Comparison of ENCODE assay signal across 15 cellular contexts in genomic region chr19:4347521-4347920, GRCh38. TPM values are rescaled to one million over a fixed set of nuclear protein-coding genes. Genes with fewer than 3 reads are reported as not detected.
A peak's percentile ranks its signal among the peaks of the same experiment; 100 is the strongest.
DNase-seq lines count a peak whose midpoint lies in the region; ATAC-seq and TF ChIP-seq lines count a peak whose summit lies in the region.
"Had no signal": no experiment of that assay in that cellular context is flagged by ENCODE, and none has a peak within 500 bp of the region (broad histone marks: within the 10 kb centered on the region; RNA-seq: fewer than 3 reads in every experiment).

No MANE protein-coding gene starts in this region.

- no peak for ATAC-seq in GM18502 (IDR thresholded peaks at IDR 0.05; ENCODE audit: poor library complexity, unreplicated experiment)

- H3K23ac ChIP-seq in mesenchymal stem cell (ENCODE audit: low read length in 2 of 2): no peak overlapping the region

- H3K27ac ChIP-seq in mesenchymal stem cell (ENCODE audit: low read length, poor library complexity, severe bottlenecking) (no peak overlapping the region), osteoblast (ENCODE audit: low read depth, low read length) (no peak overlapping the region), prostate gland (no peak overlapping the region)
- H3K27ac ChIP-seq: BLaER1 treated with 17β-estradiol and CSF1 and Interleukin-3, amounts not matched to agents 10 nM and 100 nM had no signal

- no peak overlapping the region for H4K91ac ChIP-seq in mesenchymal stem cell (ENCODE audit: low read length)

- no peaks in the 10 kb centered on the region for H3K9me3 Mint-ChIP-seq in dendritic cell treated with granulocyte-macrophage colony-stimulating factor and Interleukin-4, amounts not matched to agents 40 ng/mL and 50 ng/mL, for 4 days
- H3K9me3 Mint-ChIP-seq: CD4-positive, alpha-beta memory T cell; H9 had no signal

- H3K79me2 ChIP-seq in osteoblast (ENCODE audit: insufficient read depth, low read length): no peaks in the 10 kb centered on the region

- no peak for TF ChIP-seq CTCF in osteoblast (IDR thresholded peaks at IDR 0.05; ENCODE audit: extremely low read depth, low read depth, low read length)
- TF ChIP-seq CTCF in prostate gland (IDR thresholded peaks at IDR 0.05): no peak

- peaks cover 12% of the 10 kb centered on the region for H3K79me1 ChIP-seq in mesenchymal stem cell (replicated peaks; ENCODE audit: low read length, poor library complexity, severe bottlenecking)

- no peak overlapping the region for H3K4ac ChIP-seq in mesenchymal stem cell (ENCODE audit: low read depth in 1 of 2, low read length in 2 of 2)

- H2BK120ac ChIP-seq in mesenchymal stem cell (ENCODE audit: low read depth, low read length): no peak overlapping the region

- H4K20me1 ChIP-seq in osteoblast (ENCODE audit: insufficient read depth, low read length): no peaks in the 10 kb centered on the region

- WGBS in mesenchymal stem cell: 10% methylated on average over 3 of the region's 6 CpGs
- 92% methylated on average over 6 of the region's 6 CpGs for WGBS in prostate gland

- H3K36me3 ChIP-seq in mesenchymal stem cell (ENCODE audit: control insufficient read depth in 1 of 2, insufficient read depth in 2 of 2, low read depth in 1 of 2, low read length in 2 of 2): peaks cover 4 to 17% of the 10 kb centered on the region in 2 experiments
- peaks cover 2% of the 10 kb centered on the region for H3K36me3 ChIP-seq in osteoblast (ENCODE audit: insufficient read depth, low read length)
- no peaks in the 10 kb centered on the region for H3K36me3 ChIP-seq in prostate gland

- H2BK15ac ChIP-seq in mesenchymal stem cell (ENCODE audit: low read depth, poor library complexity, severe bottlenecking): no peak overlapping the region

- H3K4me3 ChIP-seq in mesenchymal stem cell (ENCODE audit: insufficient read depth in 1 of 2, low read depth in 1 of 2, low read length in 2 of 2) (no peak overlapping the region), osteoblast (ENCODE audit: insufficient read depth, low read length) (no peak overlapping the region), prostate gland (no peak overlapping the region)
- H3K4me3 ChIP-seq: BLaER1 treated with 17β-estradiol and CSF1 and Interleukin-3, amounts not matched to agents 10 nM and 100 nM had no signal

- DNase-seq in CD1c-positive myeloid dendritic cell (ENCODE audit: extremely low spot score): peak; percentile 41
- DNase-seq in mesenchymal stem cell: peak; percentile 98
- DNase-seq in osteoblast (ENCODE audit: insufficient read length, low spot score, missing footprints): peak; percentile 13
- DNase-seq in prostate gland (ENCODE audit: low spot score): no peak
- no peak for DNase-seq in GDM1 (lab: John Stamatoyannopoulos, UW)
- DNase-seq: 8988T; CD4-positive, alpha-beta memory T cell; DMS79; GOT3; H9 had no signal

- no peak overlapping the region for H2BK5ac ChIP-seq in mesenchymal stem cell (ENCODE audit: low read depth, low read length, poor library complexity, severe bottlenecking)

- no peak overlapping the region for H3K9ac ChIP-seq in mesenchymal stem cell (ENCODE audit: low read length)
- H3K9ac ChIP-seq: BLaER1 treated with 17β-estradiol and CSF1 and Interleukin-3, amounts not matched to agents 10 nM and 100 nM had no signal

- no peak overlapping the region for H3K4me3 Mint-ChIP-seq in dendritic cell treated with granulocyte-macrophage colony-stimulating factor and Interleukin-4, amounts not matched to agents 40 ng/mL and 50 ng/mL, for 4 days
- H3K4me3 Mint-ChIP-seq: CD4-positive, alpha-beta memory T cell had no signal

- H2BK12ac ChIP-seq in mesenchymal stem cell (ENCODE audit: low read length in 2 of 2): no peak overlapping the region

- TF ChIP-seq POLR2A in prostate gland (IDR thresholded peaks at IDR 0.05): no peak

- no peak overlapping the region for H3K18ac ChIP-seq in mesenchymal stem cell (ENCODE audit: low read depth in 1 of 2, low read length in 2 of 2)

- H3K9me3 ChIP-seq in mesenchymal stem cell (ENCODE audit: control insufficient read depth, low read length) (no peaks in the 10 kb centered on the region), osteoblast (ENCODE audit: low read depth, low read length) (no peaks in the 10 kb centered on the region), prostate gland (no peaks in the 10 kb centered on the region)
- H3K9me3 ChIP-seq: BLaER1 treated with 17β-estradiol and CSF1 and Interleukin-3, amounts not matched to agents 10 nM and 100 nM had no signal

- intact Hi-C loops in dendritic cell treated with granulocyte-macrophage colony-stimulating factor and Interleukin-4, amounts not matched to agents 40 ng/mL and 50 ng/mL, for 4 days (cut with micrococcal nuclease): no loop called here
- intact Hi-C loops in prostate gland (cut with DNase I): no loop called here

- H3K27me3 ChIP-seq in mesenchymal stem cell (ENCODE audit: control insufficient read depth in 1 of 2, insufficient read depth in 1 of 2, low read length in 2 of 2) (no peaks in the 10 kb centered on the region), osteoblast (ENCODE audit: insufficient read depth, low read length) (no peaks in the 10 kb centered on the region), prostate gland (replicated peaks; ENCODE audit: insufficient read depth) (no peaks in the 10 kb centered on the region)
- H3K27me3 ChIP-seq: BLaER1 treated with 17β-estradiol and CSF1 and Interleukin-3, amounts not matched to agents 10 nM and 100 nM had no signal

- H3K27me3 Mint-ChIP-seq in dendritic cell treated with granulocyte-macrophage colony-stimulating factor and Interleukin-4, amounts not matched to agents 40 ng/mL and 50 ng/mL, for 4 days: no peaks in the 10 kb centered on the region
- H3K27me3 Mint-ChIP-seq: CD4-positive, alpha-beta memory T cell had no signal

- no peak overlapping the region for H4K8ac ChIP-seq in mesenchymal stem cell (ENCODE audit: low read length)

- H3K14ac ChIP-seq in mesenchymal stem cell (ENCODE audit: low read length in 2 of 2): no peak overlapping the region

- H2AFZ ChIP-seq in mesenchymal stem cell (ENCODE audit: low read depth, low read length): no peak overlapping the region
- H2AFZ ChIP-seq in osteoblast (ENCODE audit: low read length): no peak overlapping the region

- H3K4me1 ChIP-seq in mesenchymal stem cell (ENCODE audit: control insufficient read depth, insufficient read depth, low read depth, low read length) (peaks cover 7% of the 10 kb centered on the region), osteoblast (ENCODE audit: insufficient read depth, low read length) (peaks cover 9% of the 10 kb centered on the region), prostate gland (replicated peaks) (peaks cover 5% of the 10 kb centered on the region)

- H3K36me3 Mint-ChIP-seq in dendritic cell treated with granulocyte-macrophage colony-stimulating factor and Interleukin-4, amounts not matched to agents 40 ng/mL and 50 ng/mL, for 4 days (ENCODE audit: low read depth): peaks cover 78% of the 10 kb centered on the region

- peaks cover 22% of the 10 kb centered on the region for H3K4me1 Mint-ChIP-seq in dendritic cell treated with granulocyte-macrophage colony-stimulating factor and Interleukin-4, amounts not matched to agents 40 ng/mL and 50 ng/mL, for 4 days (ENCODE audit: low read depth)

- peak overlapping the region; percentile 52 for H3K27ac Mint-ChIP-seq in dendritic cell treated with granulocyte-macrophage colony-stimulating factor and Interleukin-4, amounts not matched to agents 40 ng/mL and 50 ng/mL, for 4 days
- H3K27ac Mint-ChIP-seq: CD4-positive, alpha-beta memory T cell; H9 had no signal

- no peak overlapping the region for H2AK5ac ChIP-seq in mesenchymal stem cell (ENCODE audit: low read length, severe bottlenecking)

- no peak overlapping the region for H3K4me2 ChIP-seq in mesenchymal stem cell (ENCODE audit: low read length, poor library complexity, severe bottlenecking)
- no peak overlapping the region for H3K4me2 ChIP-seq in osteoblast (ENCODE audit: insufficient read depth, low read length)
- H3K4me2 ChIP-seq: BLaER1 treated with 17β-estradiol and CSF1 and Interleukin-3, amounts not matched to agents 10 nM and 100 nM had no signal

RNA-seq across cellular contexts. Expression of gene MPND, which starts 4.2 kb away (rescaled TPM):
- polyA plus RNA-seq in mesenchymal stem cell (2013, experiment 1 of 2): 6.9 TPM
- polyA plus RNA-seq in mesenchymal stem cell (2013, experiment 2 of 2): 6.1 TPM
- 6.8 and 6.9 TPM in 2 replicates for total RNA-seq in osteoblast
- 10 to 100 TPM; 12.5 to 18.2 TPM for total RNA-seq in prostate gland

RNA-seq across cellular contexts. Expression of gene STAP2, which starts 8.9 kb away (rescaled TPM):
- polyA plus RNA-seq in mesenchymal stem cell (2013, experiment 1 of 2): 2.0 TPM
- 2.5 TPM for polyA plus RNA-seq in mesenchymal stem cell (2013, experiment 2 of 2)
- total RNA-seq in osteoblast (2.4 and 2.5 TPM in 2 replicates), prostate gland (100 to 1,000 TPM in 1 of 2 donors, 10 to 100 TPM in 1; 47.9 to 107 TPM)

RNA-seq across cellular contexts. Expression of gene FSD1, which starts 43.1 kb away (rescaled TPM):
- 3.4 TPM for polyA plus RNA-seq in mesenchymal stem cell (2013, experiment 1 of 2)
- polyA plus RNA-seq in mesenchymal stem cell (2013, experiment 2 of 2): 2.6 TPM
- total RNA-seq in osteoblast (0.29 and 1.1 TPM in 2 replicates), prostate gland (1 to 10 TPM in 1 of 2 donors, not detected in 1; 6.4 TPM)

RNA-seq across cellular contexts. Expression of gene TMIGD2, which starts 45.3 kb away (rescaled TPM):
- polyA plus RNA-seq in mesenchymal stem cell (2013, experiment 1 of 2): 0.08 TPM
- polyA plus RNA-seq in mesenchymal stem cell (2013, experiment 2 of 2): 0.16 TPM
- total RNA-seq in osteoblast: not detected in 2 replicates
- total RNA-seq in prostate gland: not detected
- total RNA-seq: G401, HT-29 had no signal

RNA-seq across cellular contexts. Expression of gene SH3GL1, which starts 52.8 kb away (rescaled TPM):
- 108 TPM for polyA plus RNA-seq in mesenchymal stem cell (2013, experiment 1 of 2)
- polyA plus RNA-seq in mesenchymal stem cell (2013, experiment 2 of 2): 106 TPM
- total RNA-seq in osteoblast (83.2 and 84.9 TPM in 2 replicates), prostate gland (10 to 100 TPM; 35.4 to 54.7 TPM)

Comparison
In these comparisons a context has a peak if more than half of its experiments do, and no peak if none do; other contexts are left out.
1. DNase-seq: peak in CD1c-positive myeloid dendritic cell (single experiment), mesenchymal stem cell (single experiment) and osteoblast (single experiment); none in prostate gland (single experiment) and GDM1 (single experiment).
2. RNA of gene STAP2, which starts 8.9 kb away (total RNA-seq): 47.9 to 107 TPM in prostate gland; 2.4 to 2.5 TPM in osteoblast; every median in the first group is over 10 times any median in the second.